8 cellular contexts compared by ENCODE assay signal in the genomic region with DNA sequence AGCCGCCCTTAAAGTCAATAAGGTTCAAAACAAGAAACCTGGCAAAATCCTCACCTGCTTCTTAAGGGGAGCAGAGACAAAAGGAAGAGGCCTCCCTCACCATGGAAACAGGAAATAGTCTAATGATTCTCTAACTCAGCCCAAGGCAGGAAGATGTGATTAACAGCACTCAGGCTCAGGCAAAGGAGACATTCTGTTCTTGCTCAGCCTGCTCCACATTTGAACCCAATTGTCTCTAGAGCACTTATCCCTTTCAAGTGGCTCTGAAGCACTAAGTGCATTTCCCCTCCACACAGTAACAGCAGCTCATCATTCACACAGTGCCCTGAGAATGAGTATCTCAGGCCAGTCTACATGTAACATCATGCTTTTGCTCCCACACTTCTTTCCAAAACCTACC.
DNase-seq lines count a peak whose midpoint lies in the region; ATAC-seq and TF ChIP-seq lines count a peak whose summit lies in the region.

No MANE protein-coding gene starts in this region.

- H3K9me3 Mint-ChIP-seq in HFFc6 (no peaks in the 10 kb centered on the region), WTC11 (no peaks in the 10 kb centered on the region)
- H3K9me3 Mint-ChIP-seq in activated T-helper 1 cell treated with anti-CD3 and anti-CD28 coated beads, Interleukin-12 subunit alpha, Interleukin-12 subunit beta, Interleukin-2, Interleukin-4 antibody, amounts not matched to agents 30 ng/mL and 10 ng/mL and 1 ng/mL, durations not matched to agents 14 hours and 24 hours and 36 hours: no peaks in the 10 kb centered on the region

- H3K36me3 Mint-ChIP-seq in HFFc6 (ENCODE audit: low read depth) (peaks cover 13% of the 10 kb centered on the region), WTC11 (peaks cover 2% of the 10 kb centered on the region; the same call in 1 of the 2 replicates)
- H3K36me3 Mint-ChIP-seq in activated T-helper 1 cell treated with anti-CD3 and anti-CD28 coated beads, Interleukin-12 subunit alpha, Interleukin-12 subunit beta, Interleukin-2, Interleukin-4 antibody, amounts not matched to agents 30 ng/mL and 10 ng/mL and 1 ng/mL, durations not matched to agents 14 hours and 24 hours and 36 hours (ENCODE audit: low read depth): no peaks in the 10 kb centered on the region

- no peak overlapping the region for H3K4me3 Mint-ChIP-seq in HFFc6
- no peak overlapping the region for H3K4me3 Mint-ChIP-seq in WTC11
- H3K4me3 Mint-ChIP-seq in activated T-helper 1 cell treated with anti-CD3 and anti-CD28 coated beads, Interleukin-12 subunit alpha, Interleukin-12 subunit beta, Interleukin-2, Interleukin-4 antibody, amounts not matched to agents 30 ng/mL and 10 ng/mL and 1 ng/mL, durations not matched to agents 14 hours and 24 hours and 36 hours: no peak overlapping the region

- DNase-seq in HFFc6 (peak; percentile 24), NCI-H1417 treated with DMSO at 0.1 percent for 48 hours (lab: John Stamatoyannopoulos, UW) (peak; percentile 68), WTC11 (ENCODE audit: low spot score) (no peak), mucosa of descending colon (no peak), HK-2 (ENCODE audit: unreplicated experiment) (no peak)
- no peak for DNase-seq in activated T-helper 1 cell treated with anti-CD3 and anti-CD28 coated beads, Interleukin-12 subunit alpha, Interleukin-12 subunit beta, Interleukin-2, Interleukin-4 antibody, amounts not matched to agents 30 ng/mL and 10 ng/mL and 1 ng/mL, durations not matched to agents 14 hours and 24 hours and 36 hours (ENCODE audit: low spot score)

- no peaks in the 10 kb centered on the region for H3K4me1 ChIP-seq in mucosa of descending colon (ENCODE audit: low read depth)

- peaks cover 46% of the 10 kb centered on the region for H3K4me1 Mint-ChIP-seq in HFFc6 (ENCODE audit: low read depth)
- H3K4me1 Mint-ChIP-seq in WTC11: peaks cover 9% of the 10 kb centered on the region
- H3K4me1 Mint-ChIP-seq in activated T-helper 1 cell treated with anti-CD3 and anti-CD28 coated beads, Interleukin-12 subunit alpha, Interleukin-12 subunit beta, Interleukin-2, Interleukin-4 antibody, amounts not matched to agents 30 ng/mL and 10 ng/mL and 1 ng/mL, durations not matched to agents 14 hours and 24 hours and 36 hours (ENCODE audit: low read depth): peaks cover 18% of the 10 kb centered on the region

- H3K27me3 Mint-ChIP-seq in HFFc6 (ENCODE audit: insufficient read depth): peaks cover 2% of the 10 kb centered on the region; the same call in 1 of the 2 replicates
- no peaks in the 10 kb centered on the region for H3K27me3 Mint-ChIP-seq in WTC11 (ENCODE audit: low read depth)
- no peaks in the 10 kb centered on the region for H3K27me3 Mint-ChIP-seq in activated T-helper 1 cell treated with anti-CD3 and anti-CD28 coated beads, Interleukin-12 subunit alpha, Interleukin-12 subunit beta, Interleukin-2, Interleukin-4 antibody, amounts not matched to agents 30 ng/mL and 10 ng/mL and 1 ng/mL, durations not matched to agents 14 hours and 24 hours and 36 hours (ENCODE audit: insufficient read depth)

- H3K27ac Mint-ChIP-seq in HFFc6 (peak overlapping the region; percentile 66), WTC11 (0 out of 2 replicates have a peak overlapping the region, but pooled peaks have one; percentile 4)
- H3K27ac Mint-ChIP-seq in activated T-helper 1 cell treated with anti-CD3 and anti-CD28 coated beads, Interleukin-12 subunit alpha, Interleukin-12 subunit beta, Interleukin-2, Interleukin-4 antibody, amounts not matched to agents 30 ng/mL and 10 ng/mL and 1 ng/mL, durations not matched to agents 14 hours and 24 hours and 36 hours: no peak overlapping the region

- ATAC-seq in WTC11 (no peak), mucosa of descending colon (peak; percentile 13), GM21786 (IDR thresholded peaks at IDR 0.05; ENCODE audit: unreplicated experiment) (no peak), GM19395 (IDR thresholded peaks at IDR 0.05; ENCODE audit: unreplicated experiment) (no peak)

- no peak for TF ChIP-seq CTCF in HFFc6 (IDR thresholded peaks at IDR 0.05)
- TF ChIP-seq CTCF in WTC11 (IDR thresholded peaks at IDR 0.05): no peak
- TF ChIP-seq CTCF in mucosa of descending colon (IDR thresholded peaks at IDR 0.05): no peak

- POLR2A ChIA-PET in WTC11 (lab: Charles Lee): no interaction called here

- intact Hi-C loops in mucosa of descending colon (cut with DNase I, micrococcal nuclease): no loop called here
- intact Hi-C loops in activated T-helper 1 cell treated with anti-CD3 and anti-CD28 coated beads, Interleukin-12 subunit alpha, Interleukin-12 subunit beta, Interleukin-2, Interleukin-4 antibody, amounts not matched to agents 30 ng/mL and 10 ng/mL and 1 ng/mL, durations not matched to agents 14 hours and 24 hours and 36 hours (cut with micrococcal nuclease): no loop called here

- H3K9me3 ChIP-seq in mucosa of descending colon: no peaks in the 10 kb centered on the region

- CTCF ChIA-PET in WTC11 (lab: Charles Lee): no interaction called here

- H3K36me3 ChIP-seq in mucosa of descending colon (ENCODE audit: low read depth): peaks cover 6% of the 10 kb centered on the region

- H3K4me3 ChIP-seq in mucosa of descending colon: no peak overlapping the region

TF ChIP-seq in WTC11, 78 proteins besides CTCF, POLR2A, EP300 and RAD21 (continues in another document):
- TF ChIP-seq, protein P1, sequence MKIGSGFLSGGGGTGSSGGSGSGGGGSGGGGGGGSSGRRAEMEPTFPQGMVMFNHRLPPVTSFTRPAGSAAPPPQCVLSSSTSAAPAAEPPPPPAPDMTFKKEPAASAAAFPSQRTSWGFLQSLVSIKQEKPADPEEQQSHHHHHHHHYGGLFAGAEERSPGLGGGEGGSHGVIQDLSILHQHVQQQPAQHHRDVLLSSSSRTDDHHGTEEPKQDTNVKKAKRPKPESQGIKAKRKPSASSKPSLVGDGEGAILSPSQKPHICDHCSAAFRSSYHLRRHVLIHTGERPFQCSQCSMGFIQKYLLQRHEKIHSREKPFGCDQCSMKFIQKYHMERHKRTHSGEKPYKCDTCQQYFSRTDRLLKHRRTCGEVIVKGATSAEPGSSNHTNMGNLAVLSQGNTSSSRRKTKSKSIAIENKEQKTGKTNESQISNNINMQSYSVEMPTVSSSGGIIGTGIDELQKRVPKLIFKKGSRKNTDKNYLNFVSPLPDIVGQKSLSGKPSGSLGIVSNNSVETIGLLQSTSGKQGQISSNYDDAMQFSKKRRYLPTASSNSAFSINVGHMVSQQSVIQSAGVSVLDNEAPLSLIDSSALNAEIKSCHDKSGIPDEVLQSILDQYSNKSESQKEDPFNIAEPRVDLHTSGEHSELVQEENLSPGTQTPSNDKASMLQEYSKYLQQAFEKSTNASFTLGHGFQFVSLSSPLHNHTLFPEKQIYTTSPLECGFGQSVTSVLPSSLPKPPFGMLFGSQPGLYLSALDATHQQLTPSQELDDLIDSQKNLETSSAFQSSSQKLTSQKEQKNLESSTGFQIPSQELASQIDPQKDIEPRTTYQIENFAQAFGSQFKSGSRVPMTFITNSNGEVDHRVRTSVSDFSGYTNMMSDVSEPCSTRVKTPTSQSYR (CRISPR knock-in tag; IDR thresholded peaks at IDR 0.05): no peak
- no peak for TF ChIP-seq GRHL2 (CRISPR knock-in tag; IDR thresholded peaks at IDR 0.05; ENCODE audit: insufficient replicate concordance, severe bottlenecking)
- no peak for TF ChIP-seq TEAD1 (CRISPR knock-in tag; IDR thresholded peaks at IDR 0.05)
- TF ChIP-seq, protein P2, sequence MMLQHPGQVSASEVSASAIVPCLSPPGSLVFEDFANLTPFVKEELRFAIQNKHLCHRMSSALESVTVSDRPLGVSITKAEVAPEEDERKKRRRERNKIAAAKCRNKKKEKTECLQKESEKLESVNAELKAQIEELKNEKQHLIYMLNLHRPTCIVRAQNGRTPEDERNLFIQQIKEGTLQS (CRISPR knock-in tag; conservative IDR thresholded peaks at IDR 0.05): no peak
- TF ChIP-seq, protein P3, sequence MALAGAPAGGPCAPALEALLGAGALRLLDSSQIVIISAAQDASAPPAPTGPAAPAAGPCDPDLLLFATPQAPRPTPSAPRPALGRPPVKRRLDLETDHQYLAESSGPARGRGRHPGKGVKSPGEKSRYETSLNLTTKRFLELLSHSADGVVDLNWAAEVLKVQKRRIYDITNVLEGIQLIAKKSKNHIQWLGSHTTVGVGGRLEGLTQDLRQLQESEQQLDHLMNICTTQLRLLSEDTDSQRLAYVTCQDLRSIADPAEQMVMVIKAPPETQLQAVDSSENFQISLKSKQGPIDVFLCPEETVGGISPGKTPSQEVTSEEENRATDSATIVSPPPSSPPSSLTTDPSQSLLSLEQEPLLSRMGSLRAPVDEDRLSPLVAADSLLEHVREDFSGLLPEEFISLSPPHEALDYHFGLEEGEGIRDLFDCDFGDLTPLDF (CRISPR knock-in tag; IDR thresholded peaks at IDR 0.05): no peak
- TF ChIP-seq CREM (CRISPR knock-in tag; IDR thresholded peaks at IDR 0.05): no peak
- TF ChIP-seq FOXK1 (CRISPR knock-in tag; IDR thresholded peaks at IDR 0.05): no peak
- no peak for TF ChIP-seq NFE2L1 (CRISPR knock-in tag; IDR thresholded peaks at IDR 0.05)
- TF ChIP-seq FOXP4 (CRISPR knock-in tag; IDR thresholded peaks at IDR 0.05): no peak
- TF ChIP-seq MXD4 (CRISPR knock-in tag; IDR thresholded peaks at IDR 0.05; ENCODE audit: borderline replicate concordance): no peak

Comparison
In these comparisons a context has a peak if more than half of its experiments do, and no peak if none do; other contexts are left out.
1. DNase-seq: peak in HFFc6 (single experiment) and NCI-H1417 treated with DMSO at 0.1 percent for 48 hours (single experiment); none in WTC11 (single experiment), mucosa of descending colon (0 of 3), activated T-helper 1 cell treated with anti-CD3 and anti-CD28 coated beads, Interleukin-12 subunit alpha, Interleukin-12 subunit beta, Interleukin-2, Interleukin-4 antibody, amounts not matched to agents 30 ng/mL and 10 ng/mL and 1 ng/mL, durations not matched to agents 14 hours and 24 hours and 36 hours (single experiment) and HK-2 (single experiment).